1 cellular context compared by ENCODE assay signal in the genomic region with DNA sequence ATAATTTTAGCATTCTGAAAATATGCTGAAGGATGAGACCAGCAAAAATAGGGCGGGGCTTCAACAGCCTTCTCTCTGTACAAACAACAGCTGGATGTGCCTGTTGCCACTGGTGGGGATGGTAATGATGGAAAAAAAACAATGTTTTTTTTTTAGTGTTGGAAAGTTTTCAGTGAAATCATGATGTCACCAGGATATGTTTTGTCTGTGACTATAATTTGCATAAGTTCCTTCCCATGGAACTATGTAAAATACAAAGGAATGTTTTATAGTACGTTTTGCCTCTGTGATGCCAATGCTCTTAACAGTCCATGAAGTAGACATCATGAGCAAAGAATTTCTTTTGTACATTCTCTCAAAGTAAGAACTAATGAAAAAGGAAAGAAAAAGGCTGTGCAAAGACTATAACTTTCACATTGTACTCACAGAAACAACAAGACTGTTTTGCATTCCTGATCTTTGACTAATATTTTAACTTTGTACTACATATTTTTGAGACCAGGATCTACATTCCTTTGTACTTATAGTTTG.
TF ChIP-seq lines count a peak whose summit lies in the region.

No MANE protein-coding gene starts in this region.

TF ChIP-seq in SK-N-SH, 30 proteins besides CTCF, POLR2A, EP300 and RAD21 (continued from another document):
- TF ChIP-seq ELF1 (IDR thresholded peaks at IDR 0.05) (no peak), SIN3A (IDR thresholded peaks at IDR 0.05; ENCODE audit: borderline replicate concordance, low read depth, low read length) (no peak)
TF ChIP-seq in SK-N-SH: peak in this region for 7.
